20 cellular contexts compared by ENCODE assay signal in the genomic region with DNA sequence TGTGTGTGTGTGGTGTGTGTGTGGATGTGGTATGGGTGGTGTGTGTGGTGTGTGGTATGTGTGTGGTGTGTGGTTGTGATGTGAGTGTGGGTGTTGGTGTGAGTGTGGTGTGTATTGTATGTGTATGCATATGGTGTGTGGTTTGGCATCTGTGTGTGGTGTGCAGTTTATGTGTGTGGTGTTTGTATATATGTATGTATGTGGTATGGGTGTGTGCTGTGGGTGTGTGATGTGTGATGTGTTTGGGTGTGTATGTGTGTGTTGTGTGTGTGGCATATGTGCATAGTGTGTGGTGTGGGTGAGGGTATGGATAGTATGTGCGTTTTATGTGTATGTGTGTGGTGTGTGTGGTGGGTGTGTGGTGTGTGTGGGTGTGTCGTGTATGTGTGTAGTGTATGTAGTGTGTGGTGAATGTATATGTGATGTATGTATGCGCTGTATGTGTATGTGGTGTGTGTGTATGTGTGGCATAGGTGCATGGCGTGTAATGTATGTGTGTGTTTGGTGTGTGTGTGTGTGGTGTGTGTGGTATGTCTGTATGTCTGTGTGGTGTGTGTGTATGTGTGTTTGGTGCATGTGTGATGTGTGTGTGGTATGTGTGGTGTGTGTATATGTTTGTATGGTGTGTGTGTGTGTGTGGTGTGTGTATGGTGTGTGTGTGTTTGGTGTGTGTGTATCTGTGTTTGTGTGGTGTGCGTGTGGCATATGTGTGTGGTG. TPM values are rescaled to one million over a fixed set of nuclear protein-coding genes. Genes with fewer than 3 reads are reported as not detected.
A peak's percentile ranks its signal among the peaks of the same experiment; 100 is the strongest.
DNase-seq lines count a peak whose midpoint lies in the region; ATAC-seq, FAIRE-seq and TF ChIP-seq lines count a peak whose summit lies in the region.
"Had no signal": no experiment of that assay in that cellular context is flagged by ENCODE, and none has a peak within 500 bp of the region (broad histone marks: within the 10 kb centered on the region; RNA-seq: fewer than 3 reads in every experiment).

No MANE protein-coding gene starts in this region.

- CTCF ChIA-PET in GM12878 (lab: Yijun Ruan, JAX), result no interaction called here

- POLR2A ChIA-PET in GM12878 (lab: Charles Lee), result no interaction called here

- no peak for TF ChIP-seq CTCF in GM12878 (IDR thresholded peaks at IDR 0.05 in 2 of 3, conservative IDR thresholded peaks at IDR 0.05 in 1 of 3; ENCODE audit: control insufficient read depth in 2 of 3, extremely low read depth in 1 of 3, insufficient read depth in 1 of 3, low read depth in 3 of 3, low read length in 3 of 3)
- no peak for TF ChIP-seq CTCF in MM.1S (IDR thresholded peaks at IDR 0.05; ENCODE audit: low read length)

- 83% methylated on average over 5 of the region's 5 CpGs for WGBS in GM12878 (ENCODE audit: insufficient coverage, insufficient replicate concordance, low lambda C conversion rate, missing lambda C conversion rate)

- no peak overlapping the region for H3K27ac ChIP-seq in GM12878 (ENCODE audit: control insufficient read depth, insufficient read depth)
- no peak overlapping the region for H3K27ac ChIP-seq in MM.1S (ENCODE audit: low read length)
- H3K27ac ChIP-seq: HL-60, KMS-11 had no signal

- H3K4me2 ChIP-seq in GM12878 (ENCODE audit: control insufficient read depth, insufficient read depth) (no peak overlapping the region), MM.1S (ENCODE audit: low read depth, low read length) (no peak overlapping the region)
- H3K4me2 ChIP-seq: KMS-11 had no signal

- no peak overlapping the region for H3K27ac Mint-ChIP-seq in stimulated activated naive CD8-positive, alpha-beta T cell treated with anti-CD3 and anti-CD28 coated beads, Interleukin-15, amount 100 ng/mL, for 72 hours
- no peak overlapping the region for H3K27ac Mint-ChIP-seq in natural killer cell treated with Interleukin-12 subunit alpha and Interleukin-12 subunit beta and Interleukin-15 and Interleukin-18, amount 100 ng/mL, for 72 hours
- H3K27ac Mint-ChIP-seq: HFFc6 had no signal

- H3K27me3 Mint-ChIP-seq in stimulated activated naive CD8-positive, alpha-beta T cell treated with anti-CD3 and anti-CD28 coated beads, Interleukin-15, amount 100 ng/mL, for 72 hours, result no peaks in the 10 kb centered on the region
- no peaks in the 10 kb centered on the region for H3K27me3 Mint-ChIP-seq in natural killer cell treated with Interleukin-12 subunit alpha and Interleukin-12 subunit beta and Interleukin-15 and Interleukin-18, amount 100 ng/mL, for 72 hours

- H3K27me3 ChIP-seq in GM12878 (replicated peaks in 1 of 2; ENCODE audit: control insufficient read depth in 2 of 2, insufficient read depth in 2 of 2, low read length in 1 of 2) (no peaks in the 10 kb centered on the region), H7 (ENCODE audit: control insufficient read depth, insufficient read depth, low read length) (no peaks in the 10 kb centered on the region), MM.1S (replicated peaks; ENCODE audit: insufficient read depth, low read length) (no peaks in the 10 kb centered on the region)
- H3K27me3 ChIP-seq: BE2C had no signal

- no peaks in the 10 kb centered on the region for H4K20me1 ChIP-seq in GM12878 (ENCODE audit: control insufficient read depth, insufficient read depth)
- H4K20me1 ChIP-seq in MM.1S (ENCODE audit: insufficient read depth, low read length), result no peaks in the 10 kb centered on the region

- BruUV-seq in GM12878 (replicated peaks; lab: Mats Ljungman, UMichigan), result no TSS peak

- no peaks in the 10 kb centered on the region for H3K36me3 Mint-ChIP-seq in natural killer cell treated with Interleukin-12 subunit alpha and Interleukin-12 subunit beta and Interleukin-15 and Interleukin-18, amount 100 ng/mL, for 72 hours

- no peak overlapping the region for H3K4me3 ChIP-seq in GM12878
- H3K4me3 ChIP-seq in H7 (ENCODE audit: insufficient read depth, low read depth, low read length), result no peak overlapping the region
- H3K4me3 ChIP-seq in MM.1S (ENCODE audit: low read length), result no peak overlapping the region

- H3K9ac ChIP-seq in GM12878 (ENCODE audit: control insufficient read depth, insufficient read depth, low read length) (no peak overlapping the region), MM.1S (ENCODE audit: low read length) (no peak overlapping the region)
- H3K9ac ChIP-seq: KMS-11 had no signal

- H3K9me3 ChIP-seq in GM12878 (replicated peaks; ENCODE audit: control insufficient read depth, insufficient read depth, low read length), result no peaks in the 10 kb centered on the region
- no peaks in the 10 kb centered on the region for H3K9me3 ChIP-seq in MM.1S (replicated peaks; ENCODE audit: insufficient read depth, low read length)

- H3K36me3 ChIP-seq in GM12878 (ENCODE audit: control insufficient read depth in 2 of 2, insufficient read depth in 2 of 2, low read length in 1 of 2), result no peaks in the 10 kb centered on the region
- H3K36me3 ChIP-seq in H7 (replicated peaks; ENCODE audit: control insufficient read depth, insufficient read depth, low read length), result no peaks in the 10 kb centered on the region
- H3K36me3 ChIP-seq in MM.1S (replicated peaks; ENCODE audit: insufficient read depth, low read length), result no peaks in the 10 kb centered on the region
- H3K36me3 ChIP-seq: BE2C had no signal

- no peak for TF ChIP-seq EP300 in GM12878 (IDR thresholded peaks at IDR 0.05; ENCODE audit: borderline replicate concordance in 1 of 2, control insufficient read depth in 1 of 2, low read depth in 2 of 2, low read length in 2 of 2)

- TF ChIP-seq POLR2A in GM12878 (IDR thresholded peaks at IDR 0.05; ENCODE audit: low read depth, low read length), result no peak

- H3K79me2 ChIP-seq in GM12878 (ENCODE audit: control insufficient read depth, insufficient read depth, low read length) (no peaks in the 10 kb centered on the region), MM.1S (ENCODE audit: low read length) (no peaks in the 10 kb centered on the region)

- no peak for FAIRE-seq in GM12878 (lab: Jason Lieb, UNC)

- intact Hi-C loops in GM12878 (cut with micrococcal nuclease; ENCODE audit: unreplicated experiment), result no loop called here

- H3K9me3 Mint-ChIP-seq in stimulated activated naive CD8-positive, alpha-beta T cell treated with anti-CD3 and anti-CD28 coated beads, Interleukin-15, amount 100 ng/mL, for 72 hours, result no peaks in the 10 kb centered on the region
- H3K9me3 Mint-ChIP-seq in natural killer cell treated with Interleukin-12 subunit alpha and Interleukin-12 subunit beta and Interleukin-15 and Interleukin-18, amount 100 ng/mL, for 72 hours, result no peaks in the 10 kb centered on the region
- H3K9me3 Mint-ChIP-seq: HFFc6 had no signal

- DNase-seq in stimulated activated naive CD8-positive, alpha-beta T cell treated with anti-CD3 and anti-CD28 coated beads, Interleukin-15, amount 100 ng/mL, for 72 hours, result no peak
- no peak for DNase-seq in stimulated activated naive CD8-positive, alpha-beta T cell treated with anti-CD3 and anti-CD28 coated beads, Interleukin-15, Interleukin-2, amounts not matched to agents 100 U/mL and 50 U/mL, for 24 hours
- no peak for DNase-seq in GM12878 (ENCODE audit: low read depth, low spot score)
- DNase-seq in natural killer cell treated with Interleukin-12 subunit alpha and Interleukin-12 subunit beta and Interleukin-15 and Interleukin-18, amount 100 ng/mL, for 72 hours (ENCODE audit: low spot score), result no peak
- DNase-seq in H7, result no peak
- no peak for DNase-seq in MM.1S
- DNase-seq: BE2C, DND-41, GOT3, HFFc6, NCI-H1105 treated with DMSO at 0.1 percent for 48 hours, NCI-H2081, NCI-H2171, NCI-H345, NCI-H524, NCI-H82 had no signal

- RAD21 ChIA-PET in GM12878 (lab: Charles Lee; ENCODE audit: unreplicated experiment), result no interaction called here

- in situ Hi-C loops in GM12878 (cut with MboI), result no loop called here

- peak; percentile 43 for ATAC-seq in stimulated activated naive CD8-positive, alpha-beta T cell treated with anti-CD3 and anti-CD28 coated beads, Interleukin-15, amount 100 ng/mL, for 72 hours
- no peak for ATAC-seq in stimulated activated naive CD8-positive, alpha-beta T cell treated with anti-CD3 and anti-CD28 coated beads, Interleukin-15, Interleukin-2, amounts not matched to agents 100 U/mL and 50 U/mL, for 24 hours
- ATAC-seq in GM12878 (no peak), GM18868 (IDR thresholded peaks at IDR 0.05; ENCODE audit: unreplicated experiment) (no peak)
- ATAC-seq in natural killer cell treated with Interleukin-12 subunit alpha and Interleukin-12 subunit beta and Interleukin-15 and Interleukin-18, amount 100 ng/mL, for 72 hours, result peak; percentile 7 to 51
- ATAC-seq: SK-N-SH treated with all-trans-retinoic acid at 6 μM for 48 hours had no signal

- H3K4me1 Mint-ChIP-seq in stimulated activated naive CD8-positive, alpha-beta T cell treated with anti-CD3 and anti-CD28 coated beads, Interleukin-15, amount 100 ng/mL, for 72 hours, result no peaks in the 10 kb centered on the region
- no peaks in the 10 kb centered on the region for H3K4me1 Mint-ChIP-seq in natural killer cell treated with Interleukin-12 subunit alpha and Interleukin-12 subunit beta and Interleukin-15 and Interleukin-18, amount 100 ng/mL, for 72 hours (ENCODE audit: low read depth in 2 of 2)

- no peak for TF ChIP-seq RAD21 in GM12878 (IDR thresholded peaks at IDR 0.05; ENCODE audit: insufficient read depth, low read depth, low read length)

- H2AFZ ChIP-seq in GM12878 (ENCODE audit: control insufficient read depth, low read depth, low read length) (no peak overlapping the region), MM.1S (ENCODE audit: low read length) (no peak overlapping the region)

- H3K9me2 ChIP-seq in MM.1S (replicated peaks; ENCODE audit: insufficient read depth, low read length), result no peaks in the 10 kb centered on the region

- SMC1A ChIA-PET in GM12878 (lab: Charles Lee; ENCODE audit: uncharacterized antibody, unreplicated experiment), result no interaction called here

- no peak overlapping the region for H3K4me3 Mint-ChIP-seq in stimulated activated naive CD8-positive, alpha-beta T cell treated with anti-CD3 and anti-CD28 coated beads, Interleukin-15, amount 100 ng/mL, for 72 hours
- no peak overlapping the region for H3K4me3 Mint-ChIP-seq in natural killer cell treated with Interleukin-12 subunit alpha and Interleukin-12 subunit beta and Interleukin-15 and Interleukin-18, amount 100 ng/mL, for 72 hours
- H3K4me3 Mint-ChIP-seq: HFFc6 had no signal

- H3F3A ChIP-seq in MM.1S (ENCODE audit: insufficient read depth, low read length), result no peaks in the 10 kb centered on the region

- H3K4me1 ChIP-seq in GM12878 (ENCODE audit: control insufficient read depth, insufficient read depth, low read length) (no peaks in the 10 kb centered on the region), MM.1S (ENCODE audit: low read length) (no peaks in the 10 kb centered on the region)
- H3K4me1 ChIP-seq: BE2C had no signal

RNA-seq across cellular contexts. Expression of gene EFCAB12, which starts 58.0 kb away (rescaled TPM):
- total RNA-seq in GM12878 (2013; cell fraction: nucleolus; rRNA removed), result 4.6 and 4.8 TPM in 2 replicates
- 0.34 and 0.38 TPM in 2 replicates for total RNA-seq in GM12878 (2014; rRNA removed)
- 0.27 and 0.37 TPM in 2 replicates for total RNA-seq in GM12878 (2014; rRNA removed; fragmentation: Illumina TruSeq; extraction: Trizol)
- total RNA-seq in GM12878 (2021), result 0.61 and 0.67 TPM in 2 replicates
- 0.38 TPM for polyA plus RNA-seq in GM12878 (2011; ENCODE audit: low read depth)
- 0.36 and 0.38 TPM in 2 replicates for polyA plus RNA-seq in GM12878 (2011; rRNA removed)
- 0.37 and 0.47 TPM in 2 replicates for polyA plus RNA-seq in GM12878 (2011; cell fraction: cytosol; rRNA removed)
- polyA plus RNA-seq in GM12878 (2011; cell fraction: nucleus; rRNA removed), result 2.6 and 3.3 TPM in 2 replicates
- 0.84 and 0.97 TPM in 2 replicates for polyA plus RNA-seq in GM12878 (2012)
- polyA plus RNA-seq in GM12878 (2014; fragmentation: Illumina TruSeq; extraction: Trizol), result 0.30 and 0.66 TPM in 2 replicates
- under 1 TPM; 0.02 to 0.03 TPM for polyA plus RNA-seq in GM12878 (2014; fragmentation: Nextera tagmentation; extraction: Ambion mirVana)
- polyA plus RNA-seq in GM12878 (2014; rRNA removed), result 0.81 and 0.85 TPM in 2 replicates
- polyA plus RNA-seq in GM12878 (2016; fragmentation: Nextera tagmentation; extraction: Ambion mirVana), result under 1 TPM; 0.21 to 0.32 TPM
- 0.95 and 1.2 TPM in 2 replicates for polyA minus RNA-seq in GM12878 (2011; rRNA and poly(A)+ RNA removed)
- not detected in 2 replicates for polyA minus RNA-seq in GM12878 (2011; cell fraction: cytosol; rRNA and poly(A)+ RNA removed)
- 1.1 and 1.4 TPM in 2 replicates for polyA minus RNA-seq in GM12878 (2011; cell fraction: nucleus; rRNA and poly(A)+ RNA removed)
- total RNA-seq in natural killer cell treated with Interleukin-12 subunit alpha and Interleukin-12 subunit beta and Interleukin-15 and Interleukin-18, amount 100 ng/mL, for 72 hours, result 1 to 10 TPM; 1.0 to 2.3 TPM
- 0.10 and 0.44 TPM in 2 replicates for total RNA-seq in H7 (2014; rRNA removed; shearing (Covaris generic))

Comparison
In these comparisons a context has a peak if more than half of its experiments do, and no peak if none do; other contexts are left out.
1. ATAC-seq: peak in stimulated activated naive CD8-positive, alpha-beta T cell treated with anti-CD3 and anti-CD28 coated beads, Interleukin-15, amount 100 ng/mL, for 72 hours (single experiment) and natural killer cell treated with Interleukin-12 subunit alpha and Interleukin-12 subunit beta and Interleukin-15 and Interleukin-18, amount 100 ng/mL, for 72 hours (2 of 2); none in stimulated activated naive CD8-positive, alpha-beta T cell treated with anti-CD3 and anti-CD28 coated beads, Interleukin-15, Interleukin-2, amounts not matched to agents 100 U/mL and 50 U/mL, for 24 hours (single experiment), GM12878 (single experiment) and GM18868 (single experiment).